In the genomic region with DNA sequence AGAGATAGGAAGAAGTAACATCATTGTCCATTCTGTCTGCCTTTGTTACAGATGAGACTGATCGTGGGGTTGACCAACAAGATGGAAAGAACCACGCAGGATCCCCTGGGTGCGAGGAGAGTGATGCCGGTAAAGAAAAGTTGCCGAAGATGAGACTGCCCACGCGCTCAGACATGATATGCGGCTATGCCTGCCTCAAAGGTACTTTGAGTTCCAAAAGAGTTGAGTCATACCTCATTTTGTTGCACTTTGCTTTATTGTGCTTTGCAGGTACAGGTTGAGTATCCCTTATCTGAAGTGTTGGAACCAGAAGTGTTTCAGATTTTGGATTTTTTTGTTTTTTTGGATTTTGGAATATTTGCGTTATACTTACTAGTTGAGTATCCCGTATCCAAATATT, we compare ENCODE assay signal across 22 cellular contexts. TPM values are rescaled to one million over a fixed set of nuclear protein-coding genes. Genes with fewer than 3 reads are reported as not detected.
DNase-seq lines count a peak whose midpoint lies in the region; ATAC-seq, FAIRE-seq and TF ChIP-seq lines count a peak whose summit lies in the region.
"Had no signal": no experiment of that assay in that cellular context is flagged by ENCODE, and none has a peak within 500 bp of the region (broad histone marks: within the 10 kb centered on the region; RNA-seq: fewer than 3 reads in every experiment).

No MANE protein-coding gene starts in this region.

- peaks cover 55% of the 10 kb centered on the region for H3K4me1 Mint-ChIP-seq in activated CD8-positive, alpha-beta memory T cell treated with anti-CD3 and anti-CD28 coated beads, Interleukin-2, amount 10 ng/mL, durations not matched to agents 7 days and 5 days

- no peaks in the 10 kb centered on the region for H3K9me1 ChIP-seq in keratinocyte (ENCODE audit: control insufficient read depth, extremely low read depth, insufficient read depth, low read length)

- TF ChIP-seq CTCF in HL-60 (IDR thresholded peaks at IDR 0.05; ENCODE audit: insufficient read depth, low read length) (no peak), epithelial cell of esophagus (IDR thresholded peaks at IDR 0.05; ENCODE audit: insufficient read depth, low read depth, low read length, missing control alignments) (no peak), keratinocyte (optimal IDR thresholded peaks at IDR 0.05 in 1 of 3, IDR thresholded peaks at IDR 0.05 in 1 of 3, conservative IDR thresholded peaks at IDR 0.05 in 1 of 3; ENCODE audit: extremely low read depth in 1 of 3, insufficient read depth in 2 of 3, low read length in 3 of 3) (no peak)

- no peak overlapping the region for H3K4me3 ChIP-seq in HL-60 (replicated peaks; ENCODE audit: insufficient read depth, low read length)
- no peak overlapping the region for H3K4me3 ChIP-seq in epithelial cell of esophagus (ENCODE audit: low read length)
- no peak overlapping the region for H3K4me3 ChIP-seq in keratinocyte (ENCODE audit: control insufficient read depth in 2 of 3, extremely low read depth in 1 of 3, insufficient read depth in 2 of 3, low read depth in 1 of 3, low read length in 3 of 3)
- H3K4me3 ChIP-seq: A549, GM23248, HAP-1 had no signal

- dilution Hi-C loops in keratinocyte (cut with MboI; ENCODE audit: extremely low pct_ligation_motif_present, low sequenced_read_pairs): no loop called here

- peak overlapping the region; percentile 35 for H3K4me2 ChIP-seq in keratinocyte (ENCODE audit: control insufficient read depth, extremely low read depth, insufficient read depth, low read depth, low read length)
- H3K4me2 ChIP-seq: A549 had no signal

- H3K36me3 Mint-ChIP-seq in activated CD8-positive, alpha-beta memory T cell treated with anti-CD3 and anti-CD28 coated beads, Interleukin-2, amount 10 ng/mL, durations not matched to agents 7 days and 5 days: peaks cover 86% of the 10 kb centered on the region

- H4K20me1 ChIP-seq in keratinocyte (ENCODE audit: control insufficient read depth, extremely low read depth, insufficient read depth, low read length): no peaks in the 10 kb centered on the region

- intact Hi-C loops in Right ventricle myocardium superior (cut with DNase I): no loop called here

- no peaks in the 10 kb centered on the region for H3K27me3 Mint-ChIP-seq in activated CD8-positive, alpha-beta memory T cell treated with anti-CD3 and anti-CD28 coated beads, Interleukin-2, amount 10 ng/mL, durations not matched to agents 7 days and 5 days
- H3K27me3 Mint-ChIP-seq: CD4-positive, alpha-beta T cell had no signal

- peaks cover 28 to 47% of the 10 kb centered on the region in 2 experiments for H3K36me3 ChIP-seq in keratinocyte (ENCODE audit: control insufficient read depth in 2 of 2, extremely low read depth in 1 of 2, insufficient read depth in 2 of 2, low read length in 2 of 2)

- H2AFZ ChIP-seq in keratinocyte (ENCODE audit: control insufficient read depth, low read length): no peak overlapping the region
- H2AFZ ChIP-seq: GM23248 had no signal

- CTCF ChIA-PET in activated CD8-positive, alpha-beta memory T cell treated with anti-CD3 and anti-CD28 coated beads, Interleukin-2, amount 10 ng/mL, durations not matched to agents 7 days and 5 days (lab: Charles Lee): interaction anchor here (4.7 to 9.3 kb wide), 2 partner anchors 10 to 64 kb away, joined by 47 to 93 read pairs; no protein-coding TSS in a partner anchor

- H3K27ac Mint-ChIP-seq in activated CD8-positive, alpha-beta memory T cell treated with anti-CD3 and anti-CD28 coated beads, Interleukin-2, amount 10 ng/mL, durations not matched to agents 7 days and 5 days: no peak overlapping the region
- H3K27ac Mint-ChIP-seq: CD4-positive, alpha-beta T cell had no signal

- H3K9me3 Mint-ChIP-seq in activated CD8-positive, alpha-beta memory T cell treated with anti-CD3 and anti-CD28 coated beads, Interleukin-2, amount 10 ng/mL, durations not matched to agents 7 days and 5 days (ENCODE audit: low read depth): no peaks in the 10 kb centered on the region
- H3K9me3 Mint-ChIP-seq: CD4-positive, alpha-beta T cell had no signal

- peaks cover 7% of the 10 kb centered on the region for H3K4me1 ChIP-seq in keratinocyte (ENCODE audit: control insufficient read depth, extremely low read depth, insufficient read depth, low read length)
- H3K4me1 ChIP-seq: A549, HAP-1 had no signal

- H3K9me3 ChIP-seq in keratinocyte (ENCODE audit: control insufficient read depth, low read depth, low read length): no peaks in the 10 kb centered on the region
- H3K9me3 ChIP-seq: A549, Caco-2, HAP-1 had no signal

- no peak overlapping the region for H3K4me3 Mint-ChIP-seq in activated CD8-positive, alpha-beta memory T cell treated with anti-CD3 and anti-CD28 coated beads, Interleukin-2, amount 10 ng/mL, durations not matched to agents 7 days and 5 days
- H3K4me3 Mint-ChIP-seq: CD4-positive, alpha-beta T cell had no signal

- H3K27ac ChIP-seq in HL-60 (replicated peaks) (peak overlapping the region; percentile 6; the same call in 1 of the 2 replicates), keratinocyte (ENCODE audit: control insufficient read depth, insufficient read depth, low read length) (no peak overlapping the region)
- H3K27ac ChIP-seq: 22Rv1, A549, C4-2B, GM23248 had no signal

- ATAC-seq in activated CD8-positive, alpha-beta memory T cell treated with anti-CD3 and anti-CD28 coated beads, Interleukin-2, amount 10 ng/mL, durations not matched to agents 7 days and 5 days: no peak
- ATAC-seq in Right ventricle myocardium superior (ENCODE audit: poor library complexity): no peak
- ATAC-seq: A549 had no signal

- no peak overlapping the region for H3K9ac ChIP-seq in keratinocyte (ENCODE audit: control insufficient read depth, extremely low read depth, insufficient read depth, low read length)
- H3K9ac ChIP-seq: GM23248 had no signal

- H3K79me2 ChIP-seq in keratinocyte (ENCODE audit: control insufficient read depth, insufficient read depth, low read length): no peaks in the 10 kb centered on the region

- peak; percentile 68 for FAIRE-seq in keratinocyte (lab: Jason Lieb, UNC)
- FAIRE-seq: A549, D721Med, G401.6, GM12891, HTR-8/SVneo had no signal

- peak; percentile 24 for DNase-seq in activated CD8-positive, alpha-beta memory T cell treated with anti-CD3 and anti-CD28 coated beads for 24 hours
- no peak for DNase-seq in activated CD8-positive, alpha-beta memory T cell treated with anti-CD3 and anti-CD28 coated beads, Interleukin-2, amount 10 ng/mL, durations not matched to agents 7 days and 5 days
- DNase-seq in HL-60 (ENCODE audit: low read depth in 1 of 2, low spot score in 1 of 2): no peak
- DNase-seq in epithelial cell of esophagus (ENCODE audit: low read depth): peak; percentile 65
- no peak for DNase-seq in keratinocyte (ENCODE audit: low read depth, low spot score)
- DNase-seq in Right ventricle myocardium superior: no peak
- no peak for DNase-seq in ecto neural progenitor cell (ENCODE audit: low spot score)
- DNase-seq: AML-193; Caco-2; CD4-positive, alpha-beta T cell; GM23248; IMR-90 had no signal

- H3K27me3 ChIP-seq in HL-60 (ENCODE audit: insufficient read depth, poor library complexity, severe bottlenecking): no peaks in the 10 kb centered on the region
- no peaks in the 10 kb centered on the region for H3K27me3 ChIP-seq in keratinocyte (ENCODE audit: control insufficient read depth, extremely low read depth, insufficient read depth, low read length)

RNA-seq across cellular contexts. Expression of a gene that starts 12.2 kb away (rescaled TPM):
- total RNA-seq in activated CD8-positive, alpha-beta memory T cell treated with anti-CD3 and anti-CD28 coated beads, Interleukin-2, amount 10 ng/mL, durations not matched to agents 7 days and 5 days: under 1 TPM; 0.09 TPM
- polyA plus RNA-seq in keratinocyte: 0.03 to 0.05 TPM in 2 of 3 replicates, not detected in the other
- polyA plus RNA-seq in keratinocyte (2011; ENCODE audit: low read depth): not detected
- polyA plus RNA-seq in keratinocyte (2011; cell fraction: cytosol; rRNA removed): not detected in 2 replicates
- polyA plus RNA-seq in keratinocyte (2011; cell fraction: nucleus; rRNA removed): 0.05 TPM in 2 replicates
- 0.08 TPM in 1 of 2 replicates, not detected in the other for polyA plus RNA-seq in keratinocyte (2012; ENCODE audit: low replicate concordance)
- polyA minus RNA-seq in keratinocyte: 0.43 TPM in 1 of 3 replicates, not detected in the others
- polyA minus RNA-seq in keratinocyte (2011; cell fraction: cytosol; rRNA and poly(A)+ RNA removed): not detected
- not detected in 2 replicates for polyA minus RNA-seq in keratinocyte (2011; cell fraction: nucleus; rRNA and poly(A)+ RNA removed)
- 0.08 TPM for total RNA-seq in Right ventricle myocardium superior
- total RNA-seq: CD4-positive, alpha-beta T cell; GM23248; H4; IMR-90 had no signal
- polyA plus RNA-seq: BJ, GM23248, IMR-90 had no signal

RNA-seq across cellular contexts. Expression of a gene that starts 15.6 kb away (rescaled TPM):
- total RNA-seq in activated CD8-positive, alpha-beta memory T cell treated with anti-CD3 and anti-CD28 coated beads, Interleukin-2, amount 10 ng/mL, durations not matched to agents 7 days and 5 days: 100 to 1,000 TPM; 117 to 129 TPM
- polyA plus RNA-seq in keratinocyte: 9.1 to 21.9 TPM (median 12.8 TPM) in 3 replicates
- polyA plus RNA-seq in keratinocyte (2011; ENCODE audit: low read depth): 4.7 TPM
- 9.0 and 14.3 TPM in 2 replicates for polyA plus RNA-seq in keratinocyte (2011; cell fraction: cytosol; rRNA removed)
- 21.7 and 22.2 TPM in 2 replicates for polyA plus RNA-seq in keratinocyte (2011; cell fraction: nucleus; rRNA removed)
- 8.5 and 14.1 TPM in 2 replicates for polyA plus RNA-seq in keratinocyte (2012; ENCODE audit: low replicate concordance)
- 33.4 to 63.5 TPM (median 36.7 TPM) in 3 replicates for polyA minus RNA-seq in keratinocyte
- polyA minus RNA-seq in keratinocyte (2011; cell fraction: cytosol; rRNA and poly(A)+ RNA removed): 16.9 TPM
- polyA minus RNA-seq in keratinocyte (2011; cell fraction: nucleus; rRNA and poly(A)+ RNA removed): 13.6 and 24.3 TPM in 2 replicates
- 11.1 TPM for total RNA-seq in Right ventricle myocardium superior

RNA-seq across cellular contexts. Expression of a gene that starts 19.0 kb away (rescaled TPM):
- total RNA-seq in activated CD8-positive, alpha-beta memory T cell treated with anti-CD3 and anti-CD28 coated beads, Interleukin-2, amount 10 ng/mL, durations not matched to agents 7 days and 5 days: 1 to 10 TPM in 1 of 2 experiments, under 1 TPM in 1; 0.41 to 1.7 TPM
- 20.9 to 25.1 TPM (median 22.3 TPM) in 3 replicates for polyA plus RNA-seq in keratinocyte
- polyA plus RNA-seq in keratinocyte (2011; ENCODE audit: low read depth): 4.0 TPM
- 22.0 and 23.8 TPM in 2 replicates for polyA plus RNA-seq in keratinocyte (2011; cell fraction: cytosol; rRNA removed)
- polyA plus RNA-seq in keratinocyte (2011; cell fraction: nucleus; rRNA removed): 37.2 and 39.2 TPM in 2 replicates
- 11.3 and 14.1 TPM in 2 replicates for polyA plus RNA-seq in keratinocyte (2012; ENCODE audit: low replicate concordance)
- 5.6 to 10.7 TPM (median 8.9 TPM) in 3 replicates for polyA minus RNA-seq in keratinocyte
- 2.9 TPM for polyA minus RNA-seq in keratinocyte (2011; cell fraction: cytosol; rRNA and poly(A)+ RNA removed)
- polyA minus RNA-seq in keratinocyte (2011; cell fraction: nucleus; rRNA and poly(A)+ RNA removed): 8.2 and 13.0 TPM in 2 replicates
- 16.1 TPM for total RNA-seq in Right ventricle myocardium superior
- total RNA-seq: GM23248, IMR-90 had no signal
- polyA plus RNA-seq: GM23248 had no signal

RNA-seq across cellular contexts. Expression of a gene that starts 40.5 kb away (rescaled TPM):
- 100 to 1,000 TPM; 335 to 436 TPM for total RNA-seq in activated CD8-positive, alpha-beta memory T cell treated with anti-CD3 and anti-CD28 coated beads, Interleukin-2, amount 10 ng/mL, durations not matched to agents 7 days and 5 days
- 133 to 171 TPM (median 157 TPM) in 3 replicates for polyA plus RNA-seq in keratinocyte
- polyA plus RNA-seq in keratinocyte (2011; ENCODE audit: low read depth): 80.0 TPM
- 123 and 129 TPM in 2 replicates for polyA plus RNA-seq in keratinocyte (2011; cell fraction: cytosol; rRNA removed)
- polyA plus RNA-seq in keratinocyte (2011; cell fraction: nucleus; rRNA removed): 297 and 314 TPM in 2 replicates
- 123 and 124 TPM in 2 replicates for polyA plus RNA-seq in keratinocyte (2012; ENCODE audit: low replicate concordance)
- polyA minus RNA-seq in keratinocyte: 75.6 to 142 TPM (median 87.1 TPM) in 3 replicates
- polyA minus RNA-seq in keratinocyte (2011; cell fraction: cytosol; rRNA and poly(A)+ RNA removed): 86.7 TPM
- 45.4 and 55.6 TPM in 2 replicates for polyA minus RNA-seq in keratinocyte (2011; cell fraction: nucleus; rRNA and poly(A)+ RNA removed)
- 276 TPM for total RNA-seq in Right ventricle myocardium superior

RNA-seq across cellular contexts. Expression of a gene that starts 58.8 kb away (rescaled TPM):
- 1 to 10 TPM; 2.3 to 2.6 TPM for total RNA-seq in activated CD8-positive, alpha-beta memory T cell treated with anti-CD3 and anti-CD28 coated beads, Interleukin-2, amount 10 ng/mL, durations not matched to agents 7 days and 5 days
- polyA plus RNA-seq in keratinocyte: 0.12 to 0.24 TPM (median 0.21 TPM) in 3 replicates
- not detected for polyA plus RNA-seq in keratinocyte (2011; ENCODE audit: low read depth)
- polyA plus RNA-seq in keratinocyte (2011; cell fraction: cytosol; rRNA removed): 0.12 and 0.16 TPM in 2 replicates
- polyA plus RNA-seq in keratinocyte (2011; cell fraction: nucleus; rRNA removed): 0.23 and 0.28 TPM in 2 replicates
- 0.09 TPM in 1 of 2 replicates, not detected in the other for polyA plus RNA-seq in keratinocyte (2012; ENCODE audit: low replicate concordance)
- polyA minus RNA-seq in keratinocyte: 0.20 to 0.43 TPM (median 0.38 TPM) in 3 replicates
- not detected for polyA minus RNA-seq in keratinocyte (2011; cell fraction: cytosol; rRNA and poly(A)+ RNA removed)
- polyA minus RNA-seq in keratinocyte (2011; cell fraction: nucleus; rRNA and poly(A)+ RNA removed): 0.21 and 0.23 TPM in 2 replicates
- 0.59 TPM for total RNA-seq in Right ventricle myocardium superior

Comparison
In these comparisons a context has a peak if more than half of its experiments do, and no peak if none do; other contexts are left out.
1. DNase-seq: peak in activated CD8-positive, alpha-beta memory T cell treated with anti-CD3 and anti-CD28 coated beads for 24 hours (single experiment) and epithelial cell of esophagus (single experiment); none in activated CD8-positive, alpha-beta memory T cell treated with anti-CD3 and anti-CD28 coated beads, Interleukin-2, amount 10 ng/mL, durations not matched to agents 7 days and 5 days (single experiment), HL-60 (0 of 2), keratinocyte (single experiment), Right ventricle myocardium superior (single experiment) and ecto neural progenitor cell (single experiment).